Comparison of ENCODE assay signal across 23 cellular contexts in genomic region chr3:57944313-57944580, GRCh38.
DNase-seq lines count a peak whose midpoint lies in the region; ATAC-seq and TF ChIP-seq lines count a peak whose summit lies in the region.
"Had no signal": no experiment of that assay in that cellular context is flagged by ENCODE, and none has a peak within 500 bp of the region (broad histone marks: within the 10 kb centered on the region; RNA-seq: fewer than 3 reads in every experiment).

No MANE protein-coding gene starts in this region.

- no peaks in the 10 kb centered on the region for H3F3A ChIP-seq in PC-3 (ENCODE audit: low read length, unreplicated experiment)

- peaks cover 5% of the 10 kb centered on the region for H3K36me3 Mint-ChIP-seq in nephron (ENCODE audit: low read depth)

- DNase-seq in esophagus squamous epithelium (lab: John Stamatoyannopoulos, UW) (no peak), thyroid gland (no peak), PC-3 (no peak)
- DNase-seq: activated effector memory CD4-positive, alpha-beta T cell treated with Interleukin-2 at 50 U/mL for 16 hours; AML-193; amniotic stem cell; COR-L47; effector CD4-positive, alpha-beta T cell; EL; Kasumi-1; mammary epithelial cell; naive thymus-derived CD8-positive, alpha-beta T cell; NCI-H1092; NCI-H2081; NCI-H446 treated with DMSO at 0.1 percent for 48 hours; NK-92 treated with Interleukin-12 subunit alpha and Interleukin-12 subunit beta, amount 100 ng/mL, for 24 hours; stimulated activated CD4-positive, alpha-beta T cell treated with anti-CD3 and anti-CD28 coated beads, Interleukin-12 subunit alpha, Interleukin-12 subunit beta, amount 100 ng/mL, for 4 hours had no signal

- H3K4me1 Mint-ChIP-seq in nephron, result peaks cover 42% of the 10 kb centered on the region
- H3K4me1 Mint-ChIP-seq: central memory CD8-positive, alpha-beta T cell; naive thymus-derived CD8-positive, alpha-beta T cell had no signal

- H3K4me3 ChIP-seq in esophagus squamous epithelium (no peak overlapping the region), thyroid gland (replicated peaks in 1 of 3) (no peak overlapping the region), PC-3 (ENCODE audit: low read length) (no peak overlapping the region)

- no peaks in the 10 kb centered on the region for H3K27me3 Mint-ChIP-seq in nephron (ENCODE audit: low read depth)
- H3K27me3 Mint-ChIP-seq: progenitor cell of endocrine pancreas had no signal

- BruUV-seq in PC-3 (replicated peaks; lab: Mats Ljungman, UMichigan), result no TSS peak

- no peaks in the 10 kb centered on the region for H3K9me3 Mint-ChIP-seq in nephron

- H3K27ac Mint-ChIP-seq in nephron, result peak overlapping the region; percentile 79 to 92 (median 91)

- H3K27ac ChIP-seq in VCaP (peak overlapping the region; percentile 82), esophagus squamous epithelium (peak overlapping the region in 3 of 4 donors; percentile 4 to 52 (median 49)), thyroid gland (peak overlapping the region; percentile 73 to 96 (median 82)), PC-3 (ENCODE audit: low read length) (no peak overlapping the region)

- no peak overlapping the region for H3K4me2 ChIP-seq in PC-3 (ENCODE audit: low read length)

- CTCF ChIA-PET in PC-3 (lab: Charles Lee), result no interaction called here

- no peak overlapping the region for H2AFZ ChIP-seq in PC-3 (ENCODE audit: low read length)

- intact Hi-C loops in esophagus squamous epithelium (cut with DNase I) (no loop called here), thyroid gland (cut with DNase I) (no loop called here), PC-3 (cut with micrococcal nuclease) (no loop called here)

- no peaks in the 10 kb centered on the region for H4K20me1 ChIP-seq in PC-3 (ENCODE audit: low read length)

- WGBS in esophagus squamous epithelium, 2 donors, result 65 to 75% methylated on average over 5 of the region's 5 CpGs
- 65 to 74% methylated on average over 5 of the region's 5 CpGs for WGBS in thyroid gland, 2 donors

- H3K9me2 ChIP-seq in PC-3 (replicated peaks; ENCODE audit: low read length), result no peaks in the 10 kb centered on the region

- H3K27me3 ChIP-seq in esophagus squamous epithelium (no peaks in the 10 kb centered on the region), thyroid gland (no peaks in the 10 kb centered on the region), PC-3 (ENCODE audit: low read length) (no peaks in the 10 kb centered on the region)

- no peaks in the 10 kb centered on the region for H3K79me2 ChIP-seq in PC-3 (ENCODE audit: low read length)

- no peak overlapping the region for H3K9ac ChIP-seq in PC-3 (ENCODE audit: low read length)

- H3K4me1 ChIP-seq in esophagus squamous epithelium (peaks cover 5 to 31% (median 15%) of the 10 kb centered on the region in 3 donors), thyroid gland (peaks cover 27 to 34% of the 10 kb centered on the region in 2 donors), PC-3 (ENCODE audit: insufficient read depth, low read length) (no peaks in the 10 kb centered on the region)

- POLR2A ChIA-PET in PC-3 (lab: Charles Lee; ENCODE audit: unreplicated experiment), result no interaction called here

- ATAC-seq in GM21447 (IDR thresholded peaks at IDR 0.05; ENCODE audit: unreplicated experiment) (no peak), PC-3 (no peak), HG03521 (IDR thresholded peaks at IDR 0.05; ENCODE audit: unreplicated experiment) (no peak)
- ATAC-seq: naive thymus-derived CD8-positive, alpha-beta T cell had no signal

- H3K36me3 ChIP-seq in esophagus squamous epithelium (no peaks in the 10 kb centered on the region), thyroid gland (no peaks in the 10 kb centered on the region), PC-3 (ENCODE audit: low read depth, low read length) (peaks cover 3% of the 10 kb centered on the region; the same call in 1 of the 2 replicates)

- TF ChIP-seq POLR2A in esophagus squamous epithelium (IDR thresholded peaks at IDR 0.05) (no peak), thyroid gland (IDR thresholded peaks at IDR 0.05) (no peak)

- H3K9me3 ChIP-seq in esophagus squamous epithelium, result no peaks in the 10 kb centered on the region
- H3K9me3 ChIP-seq in thyroid gland, result no peaks in the 10 kb centered on the region
- no peaks in the 10 kb centered on the region for H3K9me3 ChIP-seq in PC-3 (ENCODE audit: low read length)

- no peak overlapping the region for H3K4me3 Mint-ChIP-seq in nephron
- H3K4me3 Mint-ChIP-seq: central memory CD8-positive, alpha-beta T cell; naive thymus-derived CD8-positive, alpha-beta T cell had no signal

- TF ChIP-seq CTCF in VCaP (conservative IDR thresholded peaks at IDR 0.05) (no peak), esophagus squamous epithelium (IDR thresholded peaks at IDR 0.05) (no peak), nephron (IDR thresholded peaks at IDR 0.05; ENCODE audit: unreplicated experiment in 3 of 3) (no peak), thyroid gland (IDR thresholded peaks at IDR 0.05) (no peak), PC-3 (conservative IDR thresholded peaks at IDR 0.05; ENCODE audit: low read depth, low read length) (no peak)
